ENCODE assay signal across 16 cellular contexts in the genomic region with DNA sequence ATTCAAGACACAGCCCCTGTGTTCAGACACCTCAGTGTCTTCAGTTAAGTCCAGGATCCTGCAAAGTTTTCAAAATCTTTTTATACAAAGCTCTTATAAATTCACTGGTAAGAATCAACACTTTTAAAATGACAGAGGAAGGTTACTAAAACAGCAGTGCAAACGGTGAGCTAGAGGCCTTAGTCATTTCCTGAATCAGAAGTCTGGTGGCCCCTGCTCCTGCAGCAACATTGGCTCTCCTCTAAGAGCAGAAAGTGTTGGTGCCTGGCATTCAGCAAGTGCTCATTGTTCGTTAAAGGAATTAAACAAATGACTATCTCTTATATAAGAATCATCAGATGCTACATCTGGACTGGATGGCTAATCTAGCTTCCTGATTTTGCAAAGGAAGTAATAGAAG.
DNase-seq lines count a peak whose midpoint lies in the region; ATAC-seq, FAIRE-seq and TF ChIP-seq lines count a peak whose summit lies in the region.
"Had no signal": no experiment of that assay in that cellular context is flagged by ENCODE, and none has a peak within 500 bp of the region (broad histone marks: within the 10 kb centered on the region; RNA-seq: fewer than 3 reads in every experiment).

No MANE protein-coding gene starts in this region.

- H3K36me3 ChIP-seq in K562 (ENCODE audit: control insufficient read depth, insufficient read depth, low read length) (no peaks in the 10 kb centered on the region), ovary (no peaks in the 10 kb centered on the region)
- H3K36me3 ChIP-seq: upper lobe of right lung had no signal

- TF ChIP-seq EP300 in K562 (IDR thresholded peaks at IDR 0.05; ENCODE audit: low read length) = no peak
- TF ChIP-seq EP300 in ovary (IDR thresholded peaks at IDR 0.05) = no peak

- peak overlapping the region; percentile 1; the same call in 1 of the 3 replicates for H3K27ac ChIP-seq in K562 (ENCODE audit: extremely low read depth, low read depth, low read length)
- no peak overlapping the region for H3K27ac ChIP-seq in ovary
- H3K27ac ChIP-seq: upper lobe of right lung had no signal

- no peak overlapping the region for H3K4me2 ChIP-seq in K562 (ENCODE audit: insufficient read depth, low read length)

- TF ChIP-seq CTCF in K562 (IDR thresholded peaks at IDR 0.05 in 2 of 3, conservative IDR thresholded peaks at IDR 0.05 in 1 of 3; ENCODE audit: insufficient read depth in 2 of 3, low read depth in 1 of 3, low read length in 3 of 3) (no peak), ovary (IDR thresholded peaks at IDR 0.05) (no peak)

- peak overlapping the region; percentile 77 for H2AFZ ChIP-seq in K562 (ENCODE audit: low read depth, low read length)

- FAIRE-seq in K562 (lab: Jason Lieb, UNC) = no peak

- POLR2A ChIA-PET in K562 (lab: Yijun Ruan, JAX) = no interaction called here

- H3K4me3 ChIP-seq in K562 = no peak overlapping the region
- H3K4me3 ChIP-seq in ovary = no peak overlapping the region
- H3K4me3 ChIP-seq: skin epidermis, upper lobe of right lung had no signal

- intact Hi-C loops in K562 (cut with micrococcal nuclease) = no loop called here
- intact Hi-C loops in head of caudate nucleus (cut with DNase I) = no loop called here
- intact Hi-C loops in ovary (cut with DNase I) = no loop called here

- H3K27me3 ChIP-seq in K562 (ENCODE audit: control insufficient read depth in 2 of 2, insufficient read depth in 2 of 2, low read length in 2 of 2) = no peaks in the 10 kb centered on the region
- no peaks in the 10 kb centered on the region for H3K27me3 ChIP-seq in ovary
- H3K27me3 ChIP-seq: upper lobe of right lung had no signal

- H3K9me1 ChIP-seq in K562 (ENCODE audit: control insufficient read depth, insufficient read depth, low read length) = no peaks in the 10 kb centered on the region

- TF ChIP-seq RAD21 in K562 (CRISPR knock-in tag; conservative IDR thresholded peaks at IDR 0.05 in 1 of 2, IDR thresholded peaks at IDR 0.05 in 1 of 2) = no peak

- TF ChIP-seq POLR2A in K562 (conservative IDR thresholded peaks at IDR 0.05) = no peak
- TF ChIP-seq POLR2A in ovary (IDR thresholded peaks at IDR 0.05) = no peak

- no peaks in the 10 kb centered on the region for H3K79me2 ChIP-seq in K562 (ENCODE audit: control insufficient read depth, insufficient read depth, low read length)

- H3K9me3 ChIP-seq in K562 (replicated peaks; ENCODE audit: control insufficient read depth, insufficient read depth, low read depth, low read length) (no peaks in the 10 kb centered on the region), ovary (no peaks in the 10 kb centered on the region)
- H3K9me3 ChIP-seq: upper lobe of right lung had no signal

- 6% methylated on average over 2 of the region's 2 CpGs for WGBS in K562 (ENCODE audit: insufficient coverage, low coverage, missing lambda C conversion rate)
- WGBS in ovary, 3 donors = 48 to 55% (median 50%) methylated on average over 2 of the region's 2 CpGs

- no peak overlapping the region for H3K9ac ChIP-seq in K562 (ENCODE audit: insufficient read depth in 1 of 2, low read depth in 2 of 2, low read length in 2 of 2)

- CTCF ChIA-PET in K562 (lab: Yijun Ruan, JAX; ENCODE audit: low intra/inter-chr PET ratio) = no interaction called here

- no TSS peak for BruUV-seq in K562 (replicated peaks; lab: Mats Ljungman, UMichigan)

- H4K20me1 ChIP-seq in K562 (replicated peaks; ENCODE audit: control insufficient read depth, insufficient read depth, low read length) = no peaks in the 10 kb centered on the region

- ATAC-seq in K562 = peak; percentile 78
- ATAC-seq: upper lobe of right lung had no signal

- DNase-seq in AML-193 (lab: John Stamatoyannopoulos, UW) = peak; percentile 52 to 66
- DNase-seq in HCEC 1CT = peak; percentile 9
- DNase-seq in NOMO-1 treated with dmso at 0.1 percent for 144 hours (lab: John Stamatoyannopoulos, UW; ENCODE audit: unreplicated experiment) = peak; percentile 69
- DNase-seq in K562 (ENCODE audit: extremely low read depth in 1 of 4, low spot score in 3 of 4) = peak in 1 of 4 experiments; percentile 37
- no peak for DNase-seq in head of caudate nucleus
- DNase-seq in amygdala (lab: John Stamatoyannopoulos, UW) = no peak
- DNase-seq in activated naive CD4-positive, alpha-beta T cell treated with Interleukin-2 at 50 U/mL for 16 hours = no peak
- no peak for DNase-seq in ovary
- DNase-seq: activated CD4-positive, alpha-beta T cell treated with anti-CD3 and anti-CD28 coated beads, Interleukin-2, amount 10 ng/mL, durations not matched to agents 7 days and 5 days; NCI-H1930; NCI-H446; posterior cingulate gyrus; SHP77; stimulated activated CD4-positive, alpha-beta T cell treated with anti-CD3 and anti-CD28 coated beads, Interleukin-4, amount 100 ng/mL, for 1 hour; upper lobe of right lung had no signal

- H3K4me1 ChIP-seq in K562 (replicated peaks in 1 of 2; ENCODE audit: control insufficient read depth in 2 of 2, insufficient read depth in 2 of 2, low read length in 2 of 2) (peaks cover 0 to 4% of the 10 kb centered on the region in 2 experiments; a peak in 1 of 5 replicates), ovary (ENCODE audit: insufficient read depth) (no peaks in the 10 kb centered on the region)
- H3K4me1 ChIP-seq: upper lobe of right lung had no signal

- in situ Hi-C loops in K562 (cut with MboI) = no loop called here

TF ChIP-seq in K562, 482 proteins besides CTCF, POLR2A, EP300 and RAD21:
- 0 out of 2 replicates have a peak, but pooled peaks have one; percentile 30 for TF ChIP-seq ZNF584 (CRISPR knock-in tag; IDR thresholded peaks at IDR 0.05; ENCODE audit: low read depth)
- TF ChIP-seq, protein P1, sequence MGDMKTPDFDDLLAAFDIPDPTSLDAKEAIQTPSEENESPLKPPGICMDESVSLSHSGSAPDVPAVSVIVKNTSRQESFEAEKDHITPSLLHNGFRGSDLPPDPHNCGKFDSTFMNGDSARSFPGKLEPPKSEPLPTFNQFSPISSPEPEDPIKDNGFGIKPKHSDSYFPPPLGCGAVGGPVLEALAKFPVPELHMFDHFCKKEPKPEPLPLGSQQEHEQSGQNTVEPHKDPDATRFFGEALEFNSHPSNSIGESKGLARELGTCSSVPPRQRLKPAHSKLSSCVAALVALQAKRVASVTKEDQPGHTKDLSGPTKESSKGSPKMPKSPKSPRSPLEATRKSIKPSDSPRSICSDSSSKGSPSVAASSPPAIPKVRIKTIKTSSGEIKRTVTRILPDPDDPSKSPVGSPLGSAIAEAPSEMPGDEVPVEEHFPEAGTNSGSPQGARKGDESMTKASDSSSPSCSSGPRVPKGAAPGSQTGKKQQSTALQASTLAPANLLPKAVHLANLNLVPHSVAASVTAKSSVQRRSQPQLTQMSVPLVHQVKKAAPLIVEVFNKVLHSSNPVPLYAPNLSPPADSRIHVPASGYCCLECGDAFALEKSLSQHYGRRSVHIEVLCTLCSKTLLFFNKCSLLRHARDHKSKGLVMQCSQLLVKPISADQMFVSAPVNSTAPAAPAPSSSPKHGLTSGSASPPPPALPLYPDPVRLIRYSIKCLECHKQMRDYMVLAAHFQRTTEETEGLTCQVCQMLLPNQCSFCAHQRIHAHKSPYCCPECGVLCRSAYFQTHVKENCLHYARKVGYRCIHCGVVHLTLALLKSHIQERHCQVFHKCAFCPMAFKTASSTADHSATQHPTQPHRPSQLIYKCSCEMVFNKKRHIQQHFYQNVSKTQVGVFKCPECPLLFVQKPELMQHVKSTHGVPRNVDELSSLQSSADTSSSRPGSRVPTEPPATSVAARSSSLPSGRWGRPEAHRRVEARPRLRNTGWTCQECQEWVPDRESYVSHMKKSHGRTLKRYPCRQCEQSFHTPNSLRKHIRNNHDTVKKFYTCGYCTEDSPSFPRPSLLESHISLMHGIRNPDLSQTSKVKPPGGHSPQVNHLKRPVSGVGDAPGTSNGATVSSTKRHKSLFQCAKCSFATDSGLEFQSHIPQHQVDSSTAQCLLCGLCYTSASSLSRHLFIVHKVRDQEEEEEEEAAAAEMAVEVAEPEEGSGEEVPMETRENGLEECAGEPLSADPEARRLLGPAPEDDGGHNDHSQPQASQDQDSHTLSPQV (IDR thresholded peaks at IDR 0.05) = 0 out of 2 replicates have a peak, but pooled peaks have one; percentile 45
- TF ChIP-seq ZNF134 (CRISPR knock-in tag; conservative IDR thresholded peaks at IDR 0.05) = no peak

Comparison
In these comparisons a context has a peak if more than half of its experiments do, and no peak if none do; other contexts are left out.
1. DNase-seq: peak in AML-193 (2 of 2), HCEC 1CT (single experiment) and NOMO-1 treated with dmso at 0.1 percent for 144 hours (single experiment); none in head of caudate nucleus (0 of 42), amygdala (0 of 56), activated naive CD4-positive, alpha-beta T cell treated with Interleukin-2 at 50 U/mL for 16 hours (single experiment) and ovary (0 of 5).